ENCODE assay signal across 1 cellular context in the genomic region with DNA sequence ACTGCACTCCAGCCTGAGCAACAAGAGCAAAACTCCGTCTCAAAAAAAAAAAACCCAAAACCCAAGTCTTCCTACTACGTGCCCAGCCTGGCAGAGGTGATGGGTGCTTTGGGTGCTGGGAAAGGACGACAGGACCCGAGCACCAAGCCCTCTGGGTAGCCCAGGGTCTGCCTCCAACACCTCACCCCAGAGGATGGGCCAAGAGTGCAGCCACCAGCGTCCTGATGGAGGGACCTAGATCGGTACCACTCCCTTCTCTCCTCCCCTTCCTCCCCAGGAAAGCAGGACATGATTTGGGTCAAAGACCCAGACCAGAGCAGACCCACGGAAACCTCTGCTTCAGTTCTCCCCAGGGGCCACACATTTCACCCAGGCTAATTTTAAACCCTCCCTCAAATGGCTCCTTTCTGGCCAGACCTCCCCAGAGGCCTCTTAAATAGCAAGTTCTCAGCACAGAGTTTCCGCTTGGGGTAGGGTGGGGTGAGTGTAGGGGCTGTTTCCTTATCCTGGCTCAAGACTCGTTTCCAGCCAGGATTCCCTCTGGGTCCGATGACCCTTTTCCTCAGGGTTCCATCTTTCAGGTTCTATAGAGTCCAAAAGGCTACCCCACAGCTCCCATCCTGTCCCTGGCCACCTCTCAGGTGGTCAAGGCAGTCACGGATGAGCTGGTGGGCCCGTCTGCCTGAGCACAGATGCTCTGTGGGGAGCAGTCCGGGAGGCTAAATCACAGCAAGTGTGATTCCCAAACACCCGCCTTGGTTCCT.
TF ChIP-seq lines count a peak whose summit lies in the region.

No MANE protein-coding gene starts in this region.

TF ChIP-seq in GM23338, 12 proteins besides CTCF, POLR2A, EP300 and RAD21 (continued from another document):
- TF ChIP-seq, protein P1, sequence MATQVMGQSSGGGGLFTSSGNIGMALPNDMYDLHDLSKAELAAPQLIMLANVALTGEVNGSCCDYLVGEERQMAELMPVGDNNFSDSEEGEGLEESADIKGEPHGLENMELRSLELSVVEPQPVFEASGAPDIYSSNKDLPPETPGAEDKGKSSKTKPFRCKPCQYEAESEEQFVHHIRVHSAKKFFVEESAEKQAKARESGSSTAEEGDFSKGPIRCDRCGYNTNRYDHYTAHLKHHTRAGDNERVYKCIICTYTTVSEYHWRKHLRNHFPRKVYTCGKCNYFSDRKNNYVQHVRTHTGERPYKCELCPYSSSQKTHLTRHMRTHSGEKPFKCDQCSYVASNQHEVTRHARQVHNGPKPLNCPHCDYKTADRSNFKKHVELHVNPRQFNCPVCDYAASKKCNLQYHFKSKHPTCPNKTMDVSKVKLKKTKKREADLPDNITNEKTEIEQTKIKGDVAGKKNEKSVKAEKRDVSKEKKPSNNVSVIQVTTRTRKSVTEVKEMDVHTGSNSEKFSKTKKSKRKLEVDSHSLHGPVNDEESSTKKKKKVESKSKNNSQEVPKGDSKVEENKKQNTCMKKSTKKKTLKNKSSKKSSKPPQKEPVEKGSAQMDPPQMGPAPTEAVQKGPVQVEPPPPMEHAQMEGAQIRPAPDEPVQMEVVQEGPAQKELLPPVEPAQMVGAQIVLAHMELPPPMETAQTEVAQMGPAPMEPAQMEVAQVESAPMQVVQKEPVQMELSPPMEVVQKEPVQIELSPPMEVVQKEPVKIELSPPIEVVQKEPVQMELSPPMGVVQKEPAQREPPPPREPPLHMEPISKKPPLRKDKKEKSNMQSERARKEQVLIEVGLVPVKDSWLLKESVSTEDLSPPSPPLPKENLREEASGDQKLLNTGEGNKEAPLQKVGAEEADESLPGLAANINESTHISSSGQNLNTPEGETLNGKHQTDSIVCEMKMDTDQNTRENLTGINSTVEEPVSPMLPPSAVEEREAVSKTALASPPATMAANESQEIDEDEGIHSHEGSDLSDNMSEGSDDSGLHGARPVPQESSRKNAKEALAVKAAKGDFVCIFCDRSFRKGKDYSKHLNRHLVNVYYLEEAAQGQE (IDR thresholded peaks at IDR 0.05; ENCODE audit: unreplicated experiment), result no peak
- TF ChIP-seq ZNF462 (CRISPR knock-in tag; IDR thresholded peaks at IDR 0.05) (no peak), CREB1 (CRISPR knock-in tag; IDR thresholded peaks at IDR 0.05; ENCODE audit: low read depth) (no peak), ZNF331 (CRISPR knock-in tag; IDR thresholded peaks at IDR 0.05; ENCODE audit: low read depth) (no peak)
